Comparison of ENCODE assay signal across 1 cellular context in the genomic region with DNA sequence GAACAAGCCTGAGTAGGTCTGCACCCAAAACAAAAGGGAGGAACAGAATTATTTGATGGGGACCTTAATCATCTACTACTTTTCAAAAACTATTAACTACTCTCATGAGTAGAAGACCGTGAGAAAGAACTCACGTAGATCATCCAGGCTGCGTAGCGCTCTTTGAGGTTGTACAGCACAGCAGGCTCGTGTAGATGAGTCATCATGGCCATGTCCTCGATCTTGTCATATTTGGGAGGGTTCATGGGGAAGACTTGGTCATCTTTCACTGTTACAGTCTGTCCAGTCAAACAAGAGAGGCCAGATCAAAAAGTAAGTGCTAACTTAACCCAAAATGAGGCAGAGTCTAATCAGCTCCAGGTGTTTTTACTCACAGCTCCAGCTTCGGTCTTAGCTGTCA.
TF ChIP-seq lines count a peak whose summit lies in the region.

No MANE protein-coding gene starts in this region.

TF ChIP-seq in GM23338, 12 proteins besides CTCF, POLR2A, EP300 and RAD21 (continued from another document):
- TF ChIP-seq, protein P1, sequence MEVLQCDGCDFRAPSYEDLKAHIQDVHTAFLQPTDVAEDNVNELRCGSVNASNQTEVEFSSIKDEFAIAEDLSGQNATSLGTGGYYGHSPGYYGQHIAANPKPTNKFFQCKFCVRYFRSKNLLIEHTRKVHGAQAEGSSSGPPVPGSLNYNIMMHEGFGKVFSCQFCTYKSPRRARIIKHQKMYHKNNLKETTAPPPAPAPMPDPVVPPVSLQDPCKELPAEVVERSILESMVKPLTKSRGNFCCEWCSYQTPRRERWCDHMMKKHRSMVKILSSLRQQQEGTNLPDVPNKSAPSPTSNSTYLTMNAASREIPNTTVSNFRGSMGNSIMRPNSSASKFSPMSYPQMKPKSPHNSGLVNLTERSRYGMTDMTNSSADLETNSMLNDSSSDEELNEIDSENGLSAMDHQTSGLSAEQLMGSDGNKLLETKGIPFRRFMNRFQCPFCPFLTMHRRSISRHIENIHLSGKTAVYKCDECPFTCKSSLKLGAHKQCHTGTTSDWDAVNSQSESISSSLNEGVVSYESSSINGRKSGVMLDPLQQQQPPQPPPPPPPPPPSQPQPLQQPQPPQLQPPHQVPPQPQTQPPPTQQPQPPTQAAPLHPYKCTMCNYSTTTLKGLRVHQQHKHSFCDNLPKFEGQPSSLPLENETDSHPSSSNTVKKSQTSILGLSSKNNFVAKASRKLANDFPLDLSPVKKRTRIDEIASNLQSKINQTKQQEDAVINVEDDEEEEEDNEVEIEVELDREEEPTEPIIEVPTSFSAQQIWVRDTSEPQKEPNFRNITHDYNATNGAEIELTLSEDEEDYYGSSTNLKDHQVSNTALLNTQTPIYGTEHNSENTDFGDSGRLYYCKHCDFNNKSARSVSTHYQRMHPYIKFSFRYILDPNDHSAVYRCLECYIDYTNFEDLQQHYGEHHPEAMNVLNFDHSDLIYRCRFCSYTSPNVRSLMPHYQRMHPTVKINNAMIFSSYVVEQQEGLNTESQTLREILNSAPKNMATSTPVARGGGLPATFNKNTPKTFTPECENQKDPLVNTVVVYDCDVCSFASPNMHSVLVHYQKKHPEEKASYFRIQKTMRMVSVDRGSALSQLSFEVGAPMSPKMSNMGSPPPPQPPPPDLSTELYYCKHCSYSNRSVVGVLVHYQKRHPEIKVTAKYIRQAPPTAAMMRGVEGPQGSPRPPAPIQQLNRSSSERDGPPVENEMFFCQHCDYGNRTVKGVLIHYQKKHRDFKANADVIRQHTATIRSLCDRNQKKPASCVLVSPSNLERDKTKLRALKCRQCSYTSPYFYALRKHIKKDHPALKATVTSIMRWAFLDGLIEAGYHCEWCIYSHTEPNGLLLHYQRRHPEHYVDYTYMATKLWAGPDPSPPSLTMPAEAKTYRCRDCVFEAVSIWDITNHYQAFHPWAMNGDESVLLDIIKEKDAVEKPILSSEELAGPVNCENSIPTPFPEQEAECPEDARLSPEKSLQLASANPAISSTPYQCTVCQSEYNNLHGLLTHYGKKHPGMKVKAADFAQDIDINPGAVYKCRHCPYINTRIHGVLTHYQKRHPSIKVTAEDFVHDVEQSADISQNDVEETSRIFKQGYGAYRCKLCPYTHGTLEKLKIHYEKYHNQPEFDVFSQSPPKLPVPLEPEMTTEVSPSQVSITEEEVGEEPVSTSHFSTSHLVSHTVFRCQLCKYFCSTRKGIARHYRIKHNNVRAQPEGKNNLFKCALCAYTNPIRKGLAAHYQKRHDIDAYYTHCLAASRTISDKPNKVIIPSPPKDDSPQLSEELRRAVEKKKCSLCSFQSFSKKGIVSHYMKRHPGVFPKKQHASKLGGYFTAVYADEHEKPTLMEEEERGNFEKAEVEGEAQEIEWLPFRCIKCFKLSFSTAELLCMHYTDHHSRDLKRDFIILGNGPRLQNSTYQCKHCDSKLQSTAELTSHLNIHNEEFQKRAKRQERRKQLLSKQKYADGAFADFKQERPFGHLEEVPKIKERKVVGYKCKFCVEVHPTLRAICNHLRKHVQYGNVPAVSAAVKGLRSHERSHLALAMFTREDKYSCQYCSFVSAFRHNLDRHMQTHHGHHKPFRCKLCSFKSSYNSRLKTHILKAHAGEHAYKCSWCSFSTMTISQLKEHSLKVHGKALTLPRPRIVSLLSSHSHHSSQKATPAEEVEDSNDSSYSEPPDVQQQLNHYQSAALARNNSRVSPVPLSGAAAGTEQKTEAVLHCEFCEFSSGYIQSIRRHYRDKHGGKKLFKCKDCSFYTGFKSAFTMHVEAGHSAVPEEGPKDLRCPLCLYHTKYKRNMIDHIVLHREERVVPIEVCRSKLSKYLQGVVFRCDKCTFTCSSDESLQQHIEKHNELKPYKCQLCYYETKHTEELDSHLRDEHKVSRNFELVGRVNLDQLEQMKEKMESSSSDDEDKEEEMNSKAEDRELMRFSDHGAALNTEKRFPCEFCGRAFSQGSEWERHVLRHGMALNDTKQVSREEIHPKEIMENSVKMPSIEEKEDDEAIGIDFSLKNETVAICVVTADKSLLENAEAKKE (CRISPR knock-in tag; IDR thresholded peaks at IDR 0.05): no peak
- TF ChIP-seq NANOG (IDR thresholded peaks at IDR 0.05; ENCODE audit: borderline replicate concordance): no peak
- TF ChIP-seq CREB1 (CRISPR knock-in tag; IDR thresholded peaks at IDR 0.05; ENCODE audit: low read depth): no peak
- no peak for TF ChIP-seq JUNB (IDR thresholded peaks at IDR 0.05; ENCODE audit: unreplicated experiment)
- no peak for TF ChIP-seq ETS1 (IDR thresholded peaks at IDR 0.05)
- no peak for TF ChIP-seq ZNF331 (CRISPR knock-in tag; IDR thresholded peaks at IDR 0.05; ENCODE audit: low read depth)
- no peak for TF ChIP-seq EZH2 (IDR thresholded peaks at IDR 0.05; ENCODE audit: low read depth, unreplicated experiment)
TF ChIP-seq in GM23338: peak in this region for 0.
